Comparison of ENCODE assay signal across 1 cellular context in genomic region chr13:71030789-71031188, GRCh38.
A peak's percentile ranks its signal among the peaks of the same experiment; 100 is the strongest.
TF ChIP-seq lines count a peak whose summit lies in the region.

No MANE protein-coding gene starts in this region.

TF ChIP-seq in HepG2, 621 proteins besides CTCF, POLR2A, EP300 and RAD21 (continued from another document and continues in another):
- TF ChIP-seq TCF12 (IDR thresholded peaks at IDR 0.05) (no peak), TCF12 (CRISPR knock-in tag; IDR thresholded peaks at IDR 0.05) (no peak), ZNF891 (CRISPR knock-in tag; IDR thresholded peaks at IDR 0.05) (no peak), ZNF597 (CRISPR knock-in tag; IDR thresholded peaks at IDR 0.05) (no peak), AGO1 (IDR thresholded peaks at IDR 0.05; ENCODE audit: low read depth, low read length, poor library complexity, severe bottlenecking) (no peak), CBFB (CRISPR knock-in tag; IDR thresholded peaks at IDR 0.05) (no peak), ARID5B (CRISPR knock-in tag; IDR thresholded peaks at IDR 0.05) (peak; percentile 45; the same call in 1 of the 2 replicates), ZUFSP (CRISPR knock-in tag; IDR thresholded peaks at IDR 0.05; ENCODE audit: borderline replicate concordance) (no peak), REPIN1 (CRISPR knock-in tag; IDR thresholded peaks at IDR 0.05; ENCODE audit: borderline replicate concordance, low read depth) (no peak), SMAD9 (CRISPR knock-in tag; IDR thresholded peaks at IDR 0.05) (no peak), ZNF350 (CRISPR knock-in tag; IDR thresholded peaks at IDR 0.05; ENCODE audit: borderline replicate concordance, low read depth) (no peak), ZNF34 (CRISPR knock-in tag; IDR thresholded peaks at IDR 0.05; ENCODE audit: borderline replicate concordance) (no peak), CREB3 (CRISPR knock-in tag; IDR thresholded peaks at IDR 0.05) (no peak), PHF5A (CRISPR knock-in tag; IDR thresholded peaks at IDR 0.05; ENCODE audit: low read depth, unreplicated experiment) (no peak), ZNF33A (CRISPR knock-in tag; IDR thresholded peaks at IDR 0.05; ENCODE audit: borderline replicate concordance) (no peak), FOXA3 (CRISPR knock-in tag; IDR thresholded peaks at IDR 0.05) (peak; percentile 71), SETDB1 (CRISPR knock-in tag; IDR thresholded peaks at IDR 0.05; ENCODE audit: borderline replicate concordance) (no peak), NR2F6 (IDR thresholded peaks at IDR 0.05) (no peak), NR2F6 (CRISPR knock-in tag; IDR thresholded peaks at IDR 0.05) (peak; percentile 45; the same call in 1 of the 2 replicates), KMT2A (CRISPR knock-in tag; IDR thresholded peaks at IDR 0.05) (no peak), TEAD3 (CRISPR knock-in tag; optimal IDR thresholded peaks at IDR 0.05; ENCODE audit: borderline replicate concordance) (peak; percentile 22), CCAR2 (optimal IDR thresholded peaks at IDR 0.05; ENCODE audit: low read depth, low read length) (no peak), KLF16 (CRISPR knock-in tag; IDR thresholded peaks at IDR 0.05) (no peak), PRDM4 (CRISPR knock-in tag; IDR thresholded peaks at IDR 0.05; ENCODE audit: borderline replicate concordance) (no peak), ZNF557 (CRISPR knock-in tag; IDR thresholded peaks at IDR 0.05) (no peak), ZNF816 (CRISPR knock-in tag; IDR thresholded peaks at IDR 0.05; ENCODE audit: borderline replicate concordance) (no peak), DMTF1 (CRISPR knock-in tag; IDR thresholded peaks at IDR 0.05) (no peak), HOXA7 (CRISPR knock-in tag; IDR thresholded peaks at IDR 0.05) (no peak), ZNF335 (CRISPR knock-in tag; IDR thresholded peaks at IDR 0.05) (no peak), ZNF30 (CRISPR knock-in tag; IDR thresholded peaks at IDR 0.05) (no peak), POGZ (CRISPR knock-in tag; IDR thresholded peaks at IDR 0.05) (0 out of 2 replicates have a peak, but pooled peaks have one; percentile 22), ZMYM4 (CRISPR knock-in tag; IDR thresholded peaks at IDR 0.05) (peak; percentile 42; the same call in 1 of the 2 replicates), SRSF4 (IDR thresholded peaks at IDR 0.05; ENCODE audit: low read depth, low read length, poor library complexity, severe bottlenecking) (no peak), PBX2 (CRISPR knock-in tag; IDR thresholded peaks at IDR 0.05) (no peak), NFYB (CRISPR knock-in tag; IDR thresholded peaks at IDR 0.05) (no peak), ZNF782 (CRISPR knock-in tag; IDR thresholded peaks at IDR 0.05; ENCODE audit: borderline replicate concordance) (no peak), ZNF484 (CRISPR knock-in tag; IDR thresholded peaks at IDR 0.05; ENCODE audit: borderline replicate concordance, low read depth) (no peak), HIVEP1 (CRISPR knock-in tag; IDR thresholded peaks at IDR 0.05) (no peak), PRDM10 (CRISPR knock-in tag; IDR thresholded peaks at IDR 0.05; ENCODE audit: low read depth) (no peak), ZBTB38 (CRISPR knock-in tag; IDR thresholded peaks at IDR 0.05) (no peak), NCOR1 (IDR thresholded peaks at IDR 0.05; ENCODE audit: borderline replicate concordance, low read length) (0 out of 2 replicates have a peak, but pooled peaks have one; percentile 21), TEF (CRISPR knock-in tag; IDR thresholded peaks at IDR 0.05) (no peak), HNRNPH1 (optimal IDR thresholded peaks at IDR 0.05; ENCODE audit: low read depth, low read length) (no peak), ELF3 (CRISPR knock-in tag; IDR thresholded peaks at IDR 0.05) (no peak), TCF7 (IDR thresholded peaks at IDR 0.05; ENCODE audit: low read depth) (peak; percentile 43), SRSF1 (optimal IDR thresholded peaks at IDR 0.05; ENCODE audit: low read depth, low read length) (no peak), ZNF740 (CRISPR knock-in tag; IDR thresholded peaks at IDR 0.05) (no peak)
